Comparison of ENCODE assay signal across 17 cellular contexts in genomic region chr7:128887169-128888038, GRCh38. TPM values are rescaled to one million over a fixed set of nuclear protein-coding genes. Genes with fewer than 3 reads are reported as not detected.
A peak's percentile ranks its signal among the peaks of the same experiment; 100 is the strongest.
DNase-seq lines count a peak whose midpoint lies in the region; FAIRE-seq and TF ChIP-seq lines count a peak whose summit lies in the region.
"Had no signal": no experiment of that assay in that cellular context is flagged by ENCODE, and none has a peak within 500 bp of the region (broad histone marks: within the 10 kb centered on the region; RNA-seq: fewer than 3 reads in every experiment).

No MANE protein-coding gene starts in this region.

- H3K79me2 ChIP-seq in neural progenitor cell (ENCODE audit: low read depth): no peaks in the 10 kb centered on the region

- peaks cover 4% of the 10 kb centered on the region; the same call in 1 of the 2 replicates for H3K27me3 ChIP-seq in BE2C
- H3K27me3 ChIP-seq in mesenchymal stem cell (ENCODE audit: control insufficient read depth in 1 of 2, insufficient read depth in 1 of 2, low read length in 2 of 2): peaks cover 0 to 40% of the 10 kb centered on the region in 2 experiments
- no peaks in the 10 kb centered on the region for H3K27me3 ChIP-seq in endodermal cell (ENCODE audit: control insufficient read depth, insufficient read depth, low read length, poor library complexity, severe bottlenecking)
- H3K27me3 ChIP-seq in neural progenitor cell: peaks cover 25% of the 10 kb centered on the region
- H3K27me3 ChIP-seq: MG63 had no signal

- H2BK12ac ChIP-seq in mesenchymal stem cell (ENCODE audit: low read length in 2 of 2): no peak overlapping the region

- no peak overlapping the region for H3K4me2 ChIP-seq in mesenchymal stem cell (ENCODE audit: low read length, poor library complexity, severe bottlenecking)
- H3K4me2 ChIP-seq in neural progenitor cell: no peak overlapping the region

- no peak overlapping the region for H3K4me3 Mint-ChIP-seq in endodermal cell
- no peak overlapping the region for H3K4me3 Mint-ChIP-seq in neural progenitor cell
- H3K4me3 Mint-ChIP-seq: CD8-positive, alpha-beta T cell had no signal

- no peak overlapping the region for H2AFZ ChIP-seq in mesenchymal stem cell (ENCODE audit: low read depth, low read length)
- no peak overlapping the region for H2AFZ ChIP-seq in neural progenitor cell (replicated peaks)

- H3K14ac ChIP-seq in mesenchymal stem cell (ENCODE audit: low read length in 2 of 2): peak overlapping the region in 1 of 2 experiments; percentile 30

- H3K36me3 ChIP-seq in BE2C (no peaks in the 10 kb centered on the region), mesenchymal stem cell (ENCODE audit: control insufficient read depth in 1 of 2, insufficient read depth in 2 of 2, low read depth in 1 of 2, low read length in 2 of 2) (peaks cover 0 to 40% of the 10 kb centered on the region in 2 experiments), endodermal cell (ENCODE audit: control insufficient read depth, insufficient read depth, low read length) (no peaks in the 10 kb centered on the region), neural progenitor cell (no peaks in the 10 kb centered on the region)
- H3K36me3 ChIP-seq: MG63, SJCRH30 had no signal

- no peak overlapping the region for H3K23ac ChIP-seq in mesenchymal stem cell (ENCODE audit: low read length in 2 of 2)

- H4K91ac ChIP-seq in mesenchymal stem cell (ENCODE audit: low read length): peak overlapping the region; percentile 70

- DNase-seq in BE2C: peak; percentile 8
- no peak for DNase-seq in GM12891 (ENCODE audit: insufficient read length, low spot score)
- DNase-seq in SW480 (ENCODE audit: low spot score): peak; percentile 23
- no peak for DNase-seq in mesenchymal stem cell
- DNase-seq in endodermal cell: no peak
- DNase-seq in GF-D8 (lab: John Stamatoyannopoulos, UW): no peak
- DNase-seq in neural progenitor cell (ENCODE audit: low spot score): no peak
- DNase-seq: CD8-positive, alpha-beta T cell; DMS 273 treated with DMSO at 0.1 percent for 48 hours; EL; MG63; NCI-H1092 treated with DMSO at 0.1 percent for 48 hours; NCI-H187; NCI-H510A treated with DMSO at 0.1 percent for 48 hours; SJCRH30; SW 1271 had no signal

- no peaks in the 10 kb centered on the region for H4K20me1 ChIP-seq in neural progenitor cell (ENCODE audit: low read depth)

- no peaks in the 10 kb centered on the region for H3K9me3 ChIP-seq in BE2C
- H3K9me3 ChIP-seq in mesenchymal stem cell (ENCODE audit: control insufficient read depth, low read length): no peaks in the 10 kb centered on the region
- no peaks in the 10 kb centered on the region for H3K9me3 ChIP-seq in endodermal cell (ENCODE audit: control insufficient read depth, low read length)
- no peaks in the 10 kb centered on the region for H3K9me3 ChIP-seq in neural progenitor cell (ENCODE audit: low read depth)
- H3K9me3 ChIP-seq: MG63, SJCRH30 had no signal

- H3K36me3 Mint-ChIP-seq in endodermal cell (ENCODE audit: low read depth) (peaks cover 4% of the 10 kb centered on the region), neural progenitor cell (no peaks in the 10 kb centered on the region)
- H3K36me3 Mint-ChIP-seq: CD8-positive, alpha-beta T cell had no signal

- TF ChIP-seq POLR2A in GM12891 (IDR thresholded peaks at IDR 0.05; ENCODE audit: low read depth, low read length): no peak

- H2BK5ac ChIP-seq in mesenchymal stem cell (ENCODE audit: low read depth, low read length, poor library complexity, severe bottlenecking): no peak overlapping the region

- peaks cover 14% of the 10 kb centered on the region for H3F3A ChIP-seq in neural progenitor cell (ENCODE audit: low read depth)

- H3K27me3 Mint-ChIP-seq in endodermal cell (ENCODE audit: insufficient read depth) (peaks cover 9% of the 10 kb centered on the region), neural progenitor cell (ENCODE audit: insufficient read depth, low read depth) (peaks cover 14% of the 10 kb centered on the region)

- TF ChIP-seq CTCF in BE2C (IDR thresholded peaks at IDR 0.05; ENCODE audit: low read depth, low read length) (no peak), endodermal cell (conservative IDR thresholded peaks at IDR 0.05) (no peak), neural progenitor cell (IDR thresholded peaks at IDR 0.05) (no peak)

- FAIRE-seq in GM12891 (lab: Jason Lieb, UNC): peak; percentile 95

- H3K4me3 ChIP-seq in BE2C (ENCODE audit: low read depth, low read length) (no peak overlapping the region), mesenchymal stem cell (ENCODE audit: insufficient read depth in 1 of 2, low read depth in 1 of 2, low read length in 2 of 2) (no peak overlapping the region), endodermal cell (ENCODE audit: low read length) (no peak overlapping the region), neural progenitor cell (no peak overlapping the region)
- H3K4me3 ChIP-seq: MG63, SJCRH30 had no signal

- H3K4ac ChIP-seq in mesenchymal stem cell (ENCODE audit: low read depth in 1 of 2, low read length in 2 of 2): no peak overlapping the region

- no peak overlapping the region for H3K18ac ChIP-seq in mesenchymal stem cell (ENCODE audit: low read depth in 1 of 2, low read length in 2 of 2)

- no peak overlapping the region for H2AK5ac ChIP-seq in mesenchymal stem cell (ENCODE audit: low read length, severe bottlenecking)

- H2BK15ac ChIP-seq in mesenchymal stem cell (ENCODE audit: low read depth, poor library complexity, severe bottlenecking): no peak overlapping the region

- H3K4me1 ChIP-seq in BE2C (no peaks in the 10 kb centered on the region), mesenchymal stem cell (ENCODE audit: control insufficient read depth, insufficient read depth, low read depth, low read length) (peaks cover 8% of the 10 kb centered on the region), endodermal cell (ENCODE audit: control insufficient read depth, insufficient read depth, low read length) (no peaks in the 10 kb centered on the region), neural progenitor cell (no peaks in the 10 kb centered on the region)
- H3K4me1 ChIP-seq: SJCRH30 had no signal

- H3K27ac Mint-ChIP-seq in endodermal cell (no peak overlapping the region), neural progenitor cell (no peak overlapping the region)
- H3K27ac Mint-ChIP-seq: CD8-positive, alpha-beta T cell had no signal

- 97% methylated on average over 7 of the region's 7 CpGs for WGBS in mesenchymal stem cell
- WGBS in endodermal cell (ENCODE audit: insufficient coverage in 1 of 2, insufficient read length in 1 of 2), 2 experiments: 91 to 100% methylated on average over 1 to 7 of the region's 7 CpGs

- no peak overlapping the region for H4K8ac ChIP-seq in mesenchymal stem cell (ENCODE audit: low read length)

- no peaks in the 10 kb centered on the region for H3K79me1 ChIP-seq in mesenchymal stem cell (replicated peaks; ENCODE audit: low read length, poor library complexity, severe bottlenecking)

- no peak overlapping the region for H3K9ac ChIP-seq in mesenchymal stem cell (ENCODE audit: low read length)
- no peak overlapping the region for H3K9ac ChIP-seq in endodermal cell (ENCODE audit: extremely low read depth, low read length, poor library complexity, severe bottlenecking)
- no peak overlapping the region for H3K9ac ChIP-seq in neural progenitor cell

- no peak overlapping the region for H2BK120ac ChIP-seq in mesenchymal stem cell (ENCODE audit: low read depth, low read length)

- H3K4me1 Mint-ChIP-seq in endodermal cell (peaks cover 4% of the 10 kb centered on the region), neural progenitor cell (peaks cover 11% of the 10 kb centered on the region)

- H3K9me3 Mint-ChIP-seq in endodermal cell (peaks cover 3% of the 10 kb centered on the region), neural progenitor cell (no peaks in the 10 kb centered on the region)
- H3K9me3 Mint-ChIP-seq: CD8-positive, alpha-beta T cell had no signal

- H3K27ac ChIP-seq in mesenchymal stem cell (ENCODE audit: low read length, poor library complexity, severe bottlenecking): no peak overlapping the region
- H3K27ac ChIP-seq in endodermal cell (ENCODE audit: low read depth, low read length): no peak overlapping the region
- H3K27ac ChIP-seq in neural progenitor cell: no peak overlapping the region
- H3K27ac ChIP-seq: SJCRH30 had no signal

TF ChIP-seq in GM12891, 5 proteins besides CTCF, POLR2A, EP300 and RAD21 (continues in another document):
- TF ChIP-seq TAF1 (IDR thresholded peaks at IDR 0.05; ENCODE audit: low read depth, low read length) (no peak), POLR2AphosphoS5 (IDR thresholded peaks at IDR 0.05; ENCODE audit: low read depth, low read length) (no peak), SPI1 (IDR thresholded peaks at IDR 0.05; ENCODE audit: low read depth, low read length) (no peak), POU2F2 (IDR thresholded peaks at IDR 0.05; ENCODE audit: low read depth, low read length) (no peak)

RNA-seq across cellular contexts. Expression of gene KCP, which starts 23.1 kb away (rescaled TPM):
- 5.7 TPM for polyA plus RNA-seq in BE2C (2012; ENCODE audit: insufficient read depth, insufficient read length, low read depth)
- polyA plus RNA-seq in GM12891 (2012; ENCODE audit: low read depth, missing spikeins): 1.3 TPM
- polyA plus RNA-seq in mesenchymal stem cell (2013, experiment 1 of 2): 3.4 TPM
- 3.1 TPM for polyA plus RNA-seq in mesenchymal stem cell (2013, experiment 2 of 2)
- total RNA-seq in endodermal cell: 10 to 100 TPM; 21.1 to 33.3 TPM
- polyA plus RNA-seq in endodermal cell (2013, experiment 1 of 2): 8.3 TPM
- 6.5 TPM for polyA plus RNA-seq in endodermal cell (2013, experiment 2 of 2)
- total RNA-seq in neural progenitor cell (ENCODE audit: low replicate concordance): 0.06 and 3.5 TPM in 2 replicates
- polyA plus RNA-seq: BJ had no signal

RNA-seq across cellular contexts. Expression of gene ATP6V1F, which starts 24.7 kb away (rescaled TPM):
- polyA plus RNA-seq in BE2C (2012; ENCODE audit: insufficient read depth, insufficient read length, low read depth): 748 TPM
- 253 TPM for polyA plus RNA-seq in GM12891 (2012; ENCODE audit: low read depth, missing spikeins)
- 413 TPM for polyA plus RNA-seq in mesenchymal stem cell (2013, experiment 1 of 2)
- 407 TPM for polyA plus RNA-seq in mesenchymal stem cell (2013, experiment 2 of 2)
- 100 to 1,000 TPM; 122 to 157 TPM for total RNA-seq in endodermal cell
- polyA plus RNA-seq in endodermal cell (2013, experiment 1 of 2): 128 TPM
- polyA plus RNA-seq in endodermal cell (2013, experiment 2 of 2): 128 TPM
- 61.4 and 81.8 TPM in 2 replicates for total RNA-seq in neural progenitor cell (ENCODE audit: low replicate concordance)

RNA-seq across cellular contexts. Expression of gene IRF5, which starts 50.3 kb away (rescaled TPM):
- polyA plus RNA-seq in BE2C (2012; ENCODE audit: insufficient read depth, insufficient read length, low read depth): 1.1 TPM
- polyA plus RNA-seq in GM12891 (2012; ENCODE audit: low read depth, missing spikeins): 66.9 TPM
- not detected for polyA plus RNA-seq in mesenchymal stem cell (2013, experiment 1 of 2)
- polyA plus RNA-seq in mesenchymal stem cell (2013, experiment 2 of 2): not detected
- total RNA-seq in endodermal cell (under 1 TPM; 0.31 to 0.53 TPM), neural progenitor cell (ENCODE audit: low replicate concordance) (0.22 and 0.28 TPM in 2 replicates)
- polyA plus RNA-seq in endodermal cell (2013, experiment 1 of 2): 0.14 TPM
- 0.17 TPM for polyA plus RNA-seq in endodermal cell (2013, experiment 2 of 2)

RNA-seq across cellular contexts. Expression of gene FLNC, which starts 57.2 kb away (rescaled TPM):
- polyA plus RNA-seq in BE2C (2012; ENCODE audit: insufficient read depth, insufficient read length, low read depth): 79.3 TPM
- 0.08 TPM for polyA plus RNA-seq in GM12891 (2012; ENCODE audit: low read depth, missing spikeins)
- 25.9 TPM for polyA plus RNA-seq in mesenchymal stem cell (2013, experiment 1 of 2)
- polyA plus RNA-seq in mesenchymal stem cell (2013, experiment 2 of 2): 23.7 TPM
- total RNA-seq in endodermal cell (10 to 100 TPM in 1 of 2 donors, 1 to 10 TPM in 1; 6.6 to 11.5 TPM), neural progenitor cell (ENCODE audit: low replicate concordance) (6.7 and 23.7 TPM in 2 replicates)
- 25.3 TPM for polyA plus RNA-seq in endodermal cell (2013, experiment 1 of 2)
- polyA plus RNA-seq in endodermal cell (2013, experiment 2 of 2): 28.7 TPM

Comparison
In these comparisons a context has a peak if more than half of its experiments do, and no peak if none do; other contexts are left out.
1. DNase-seq: peak in BE2C (single experiment) and SW480 (single experiment); none in GM12891 (single experiment), mesenchymal stem cell (single experiment), endodermal cell (single experiment), GF-D8 (single experiment) and neural progenitor cell (single experiment).